ENCODE assay signal across 1 cellular context in genomic region chr5:108728566-108729305, GRCh38.
TF ChIP-seq lines count a peak whose summit lies in the region.

No MANE protein-coding gene starts in this region.

TF ChIP-seq in GM12878, 131 proteins besides CTCF, POLR2A, EP300 and RAD21 (continued from another document and continues in another):
- TF ChIP-seq, protein P1, sequence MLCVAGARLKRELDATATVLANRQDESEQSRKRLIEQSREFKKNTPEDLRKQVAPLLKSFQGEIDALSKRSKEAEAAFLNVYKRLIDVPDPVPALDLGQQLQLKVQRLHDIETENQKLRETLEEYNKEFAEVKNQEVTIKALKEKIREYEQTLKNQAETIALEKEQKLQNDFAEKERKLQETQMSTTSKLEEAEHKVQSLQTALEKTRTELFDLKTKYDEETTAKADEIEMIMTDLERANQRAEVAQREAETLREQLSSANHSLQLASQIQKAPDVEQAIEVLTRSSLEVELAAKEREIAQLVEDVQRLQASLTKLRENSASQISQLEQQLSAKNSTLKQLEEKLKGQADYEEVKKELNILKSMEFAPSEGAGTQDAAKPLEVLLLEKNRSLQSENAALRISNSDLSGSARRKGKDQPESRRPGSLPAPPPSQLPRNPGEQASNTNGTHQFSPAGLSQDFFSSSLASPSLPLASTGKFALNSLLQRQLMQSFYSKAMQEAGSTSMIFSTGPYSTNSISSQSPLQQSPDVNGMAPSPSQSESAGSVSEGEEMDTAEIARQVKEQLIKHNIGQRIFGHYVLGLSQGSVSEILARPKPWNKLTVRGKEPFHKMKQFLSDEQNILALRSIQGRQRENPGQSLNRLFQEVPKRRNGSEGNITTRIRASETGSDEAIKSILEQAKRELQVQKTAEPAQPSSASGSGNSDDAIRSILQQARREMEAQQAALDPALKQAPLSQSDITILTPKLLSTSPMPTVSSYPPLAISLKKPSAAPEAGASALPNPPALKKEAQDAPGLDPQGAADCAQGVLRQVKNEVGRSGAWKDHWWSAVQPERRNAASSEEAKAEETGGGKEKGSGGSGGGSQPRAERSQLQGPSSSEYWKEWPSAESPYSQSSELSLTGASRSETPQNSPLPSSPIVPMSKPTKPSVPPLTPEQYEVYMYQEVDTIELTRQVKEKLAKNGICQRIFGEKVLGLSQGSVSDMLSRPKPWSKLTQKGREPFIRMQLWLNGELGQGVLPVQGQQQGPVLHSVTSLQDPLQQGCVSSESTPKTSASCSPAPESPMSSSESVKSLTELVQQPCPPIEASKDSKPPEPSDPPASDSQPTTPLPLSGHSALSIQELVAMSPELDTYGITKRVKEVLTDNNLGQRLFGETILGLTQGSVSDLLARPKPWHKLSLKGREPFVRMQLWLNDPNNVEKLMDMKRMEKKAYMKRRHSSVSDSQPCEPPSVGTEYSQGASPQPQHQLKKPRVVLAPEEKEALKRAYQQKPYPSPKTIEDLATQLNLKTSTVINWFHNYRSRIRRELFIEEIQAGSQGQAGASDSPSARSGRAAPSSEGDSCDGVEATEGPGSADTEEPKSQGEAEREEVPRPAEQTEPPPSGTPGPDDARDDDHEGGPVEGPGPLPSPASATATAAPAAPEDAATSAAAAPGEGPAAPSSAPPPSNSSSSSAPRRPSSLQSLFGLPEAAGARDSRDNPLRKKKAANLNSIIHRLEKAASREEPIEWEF (IDR thresholded peaks at IDR 0.05; ENCODE audit: insufficient replicate concordance, low read depth, low read length): no peak
- 0 out of 2 replicates have a peak, but pooled peaks have one; percentile 23 for TF ChIP-seq NBN (IDR thresholded peaks at IDR 0.05)
- TF ChIP-seq, protein P2, sequence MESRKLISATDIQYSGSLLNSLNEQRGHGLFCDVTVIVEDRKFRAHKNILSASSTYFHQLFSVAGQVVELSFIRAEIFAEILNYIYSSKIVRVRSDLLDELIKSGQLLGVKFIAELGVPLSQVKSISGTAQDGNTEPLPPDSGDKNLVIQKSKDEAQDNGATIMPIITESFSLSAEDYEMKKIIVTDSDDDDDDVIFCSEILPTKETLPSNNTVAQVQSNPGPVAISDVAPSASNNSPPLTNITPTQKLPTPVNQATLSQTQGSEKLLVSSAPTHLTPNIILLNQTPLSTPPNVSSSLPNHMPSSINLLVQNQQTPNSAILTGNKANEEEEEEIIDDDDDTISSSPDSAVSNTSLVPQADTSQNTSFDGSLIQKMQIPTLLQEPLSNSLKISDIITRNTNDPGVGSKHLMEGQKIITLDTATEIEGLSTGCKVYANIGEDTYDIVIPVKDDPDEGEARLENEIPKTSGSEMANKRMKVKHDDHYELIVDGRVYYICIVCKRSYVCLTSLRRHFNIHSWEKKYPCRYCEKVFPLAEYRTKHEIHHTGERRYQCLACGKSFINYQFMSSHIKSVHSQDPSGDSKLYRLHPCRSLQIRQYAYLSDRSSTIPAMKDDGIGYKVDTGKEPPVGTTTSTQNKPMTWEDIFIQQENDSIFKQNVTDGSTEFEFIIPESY (IDR thresholded peaks at IDR 0.05): no peak
- no peak for TF ChIP-seq MTA2 (IDR thresholded peaks at IDR 0.05; ENCODE audit: low read depth)
- no peak for TF ChIP-seq RCOR1 (conservative IDR thresholded peaks at IDR 0.05; ENCODE audit: low read depth, low read length)
- TF ChIP-seq ZNF24 (IDR thresholded peaks at IDR 0.05): no peak
- no peak for TF ChIP-seq SRF (IDR thresholded peaks at IDR 0.05; ENCODE audit: low read depth in 2 of 2, low read length in 2 of 2)
- TF ChIP-seq BCLAF1 (IDR thresholded peaks at IDR 0.05): no peak
- TF ChIP-seq EZH2 (IDR thresholded peaks at IDR 0.05; ENCODE audit: borderline replicate concordance, control insufficient read depth, low read depth, low read length): no peak
- TF ChIP-seq ZSCAN29 (IDR thresholded peaks at IDR 0.05): no peak
- no peak for TF ChIP-seq GATAD2B (conservative IDR thresholded peaks at IDR 0.05; ENCODE audit: low read depth)
- TF ChIP-seq ZNF622 (IDR thresholded peaks at IDR 0.05): no peak
- TF ChIP-seq SREBF1 (IDR thresholded peaks at IDR 0.05; ENCODE audit: low read length): no peak
- peak; percentile 21; the same call in 1 of the 2 replicates for TF ChIP-seq TBL1XR1 (IDR thresholded peaks at IDR 0.05; ENCODE audit: low read depth, low read length)
- no peak for TF ChIP-seq RB1 (IDR thresholded peaks at IDR 0.05; ENCODE audit: borderline replicate concordance)
- TF ChIP-seq YY1 (IDR thresholded peaks at IDR 0.05; ENCODE audit: low read depth, low read length): no peak
- no peak for TF ChIP-seq ELK1 (IDR thresholded peaks at IDR 0.05; ENCODE audit: low read depth, low read length)
- peak; percentile 6; the same call in 1 of the 2 replicates for TF ChIP-seq PKNOX1 (IDR thresholded peaks at IDR 0.05)
- no peak for TF ChIP-seq NR2C1 (IDR thresholded peaks at IDR 0.05)
- TF ChIP-seq CHD1 (IDR thresholded peaks at IDR 0.05; ENCODE audit: low read depth, low read length): no peak
- TF ChIP-seq BHLHE40 (IDR thresholded peaks at IDR 0.05; ENCODE audit: borderline replicate concordance in 1 of 2, low read depth in 2 of 2, low read length in 1 of 2): no peak
- TF ChIP-seq, protein P3, sequence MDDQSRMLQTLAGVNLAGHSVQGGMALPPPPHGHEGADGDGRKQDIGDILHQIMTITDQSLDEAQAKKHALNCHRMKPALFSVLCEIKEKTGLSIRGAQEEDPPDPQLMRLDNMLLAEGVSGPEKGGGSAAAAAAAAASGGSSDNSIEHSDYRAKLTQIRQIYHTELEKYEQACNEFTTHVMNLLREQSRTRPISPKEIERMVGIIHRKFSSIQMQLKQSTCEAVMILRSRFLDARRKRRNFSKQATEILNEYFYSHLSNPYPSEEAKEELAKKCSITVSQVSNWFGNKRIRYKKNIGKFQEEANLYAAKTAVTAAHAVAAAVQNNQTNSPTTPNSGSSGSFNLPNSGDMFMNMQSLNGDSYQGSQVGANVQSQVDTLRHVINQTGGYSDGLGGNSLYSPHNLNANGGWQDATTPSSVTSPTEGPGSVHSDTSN (IDR thresholded peaks at IDR 0.05; ENCODE audit: insufficient replicate concordance, low read depth, low read length): no peak
- no peak for TF ChIP-seq PAX8 (IDR thresholded peaks at IDR 0.05)
- TF ChIP-seq NFXL1 (IDR thresholded peaks at IDR 0.05; ENCODE audit: borderline replicate concordance): no peak
- TF ChIP-seq ZZZ3 (IDR thresholded peaks at IDR 0.05; ENCODE audit: control insufficient read depth, insufficient read length, low read depth): no peak
- no peak for TF ChIP-seq ESRRA (IDR thresholded peaks at IDR 0.05; ENCODE audit: low read length)
- no peak for TF ChIP-seq HDAC2 (IDR thresholded peaks at IDR 0.05)
- TF ChIP-seq RUNX3 (IDR thresholded peaks at IDR 0.05; ENCODE audit: low read length): peak; percentile 96
- TF ChIP-seq ATF7 (IDR thresholded peaks at IDR 0.05; ENCODE audit: low read depth): no peak
- no peak for TF ChIP-seq SPI1 (IDR thresholded peaks at IDR 0.05; ENCODE audit: borderline replicate concordance, insufficient read depth, low read depth, low read length)
- no peak for TF ChIP-seq SMC3 (IDR thresholded peaks at IDR 0.05; ENCODE audit: borderline replicate concordance, low read length)
- TF ChIP-seq JUND (IDR thresholded peaks at IDR 0.05; ENCODE audit: low read depth, low read length): no peak
- TF ChIP-seq HDAC6 (IDR thresholded peaks at IDR 0.05; ENCODE audit: unreplicated experiment): no peak
- no peak for TF ChIP-seq SUPT20H (IDR thresholded peaks at IDR 0.05; ENCODE audit: borderline replicate concordance, control insufficient read depth, low read depth, low read length)
- peak; percentile 79; the same call in 1 of the 2 replicates for TF ChIP-seq EED (IDR thresholded peaks at IDR 0.05; ENCODE audit: low read depth)
- TF ChIP-seq CEBPB (IDR thresholded peaks at IDR 0.05; ENCODE audit: borderline replicate concordance in 1 of 2, low read depth in 2 of 2, low read length in 2 of 2): no peak
- no peak for TF ChIP-seq POLR2AphosphoS2 (IDR thresholded peaks at IDR 0.05; ENCODE audit: low read depth, low read length)
- no peak for TF ChIP-seq ATF3 (IDR thresholded peaks at IDR 0.05; ENCODE audit: borderline replicate concordance, extremely low read depth, low read depth, low read length)
- no peak for TF ChIP-seq PAX5 (IDR thresholded peaks at IDR 0.05; ENCODE audit: borderline replicate concordance, low read depth, low read length)
- no peak; a peak in 1 of 4 replicates for TF ChIP-seq IKZF2 (IDR thresholded peaks at IDR 0.05)
- no peak for TF ChIP-seq SMAD1 (IDR thresholded peaks at IDR 0.05; ENCODE audit: low read depth, partially characterized antibody)
- TF ChIP-seq USF2 (IDR thresholded peaks at IDR 0.05; ENCODE audit: borderline replicate concordance, low read depth, low read length): no peak
- no peak for TF ChIP-seq IRF4 (IDR thresholded peaks at IDR 0.05; ENCODE audit: low read depth, low read length)
- no peak for TF ChIP-seq TARDBP (IDR thresholded peaks at IDR 0.05; ENCODE audit: borderline replicate concordance)
- no peak for TF ChIP-seq MYB (IDR thresholded peaks at IDR 0.05; ENCODE audit: borderline replicate concordance, low read depth, low read length)
- no peak for TF ChIP-seq WRNIP1 (IDR thresholded peaks at IDR 0.05; ENCODE audit: borderline replicate concordance, low read depth, low read length)
- no peak for TF ChIP-seq ASH2L (IDR thresholded peaks at IDR 0.05; ENCODE audit: borderline replicate concordance, low read depth)
- TF ChIP-seq DPF2 (IDR thresholded peaks at IDR 0.05): 0 out of 2 replicates have a peak, but pooled peaks have one; percentile 5
- TF ChIP-seq EGR1 (IDR thresholded peaks at IDR 0.05; ENCODE audit: borderline replicate concordance in 1 of 2, low read depth in 2 of 2, low read length in 2 of 2): peak in 1 of 2 experiments; percentile 31; a peak in 1 of 3 replicates
- no peak for TF ChIP-seq POLR2AphosphoS5 (IDR thresholded peaks at IDR 0.05; ENCODE audit: low read length)
- TF ChIP-seq, protein P4, sequence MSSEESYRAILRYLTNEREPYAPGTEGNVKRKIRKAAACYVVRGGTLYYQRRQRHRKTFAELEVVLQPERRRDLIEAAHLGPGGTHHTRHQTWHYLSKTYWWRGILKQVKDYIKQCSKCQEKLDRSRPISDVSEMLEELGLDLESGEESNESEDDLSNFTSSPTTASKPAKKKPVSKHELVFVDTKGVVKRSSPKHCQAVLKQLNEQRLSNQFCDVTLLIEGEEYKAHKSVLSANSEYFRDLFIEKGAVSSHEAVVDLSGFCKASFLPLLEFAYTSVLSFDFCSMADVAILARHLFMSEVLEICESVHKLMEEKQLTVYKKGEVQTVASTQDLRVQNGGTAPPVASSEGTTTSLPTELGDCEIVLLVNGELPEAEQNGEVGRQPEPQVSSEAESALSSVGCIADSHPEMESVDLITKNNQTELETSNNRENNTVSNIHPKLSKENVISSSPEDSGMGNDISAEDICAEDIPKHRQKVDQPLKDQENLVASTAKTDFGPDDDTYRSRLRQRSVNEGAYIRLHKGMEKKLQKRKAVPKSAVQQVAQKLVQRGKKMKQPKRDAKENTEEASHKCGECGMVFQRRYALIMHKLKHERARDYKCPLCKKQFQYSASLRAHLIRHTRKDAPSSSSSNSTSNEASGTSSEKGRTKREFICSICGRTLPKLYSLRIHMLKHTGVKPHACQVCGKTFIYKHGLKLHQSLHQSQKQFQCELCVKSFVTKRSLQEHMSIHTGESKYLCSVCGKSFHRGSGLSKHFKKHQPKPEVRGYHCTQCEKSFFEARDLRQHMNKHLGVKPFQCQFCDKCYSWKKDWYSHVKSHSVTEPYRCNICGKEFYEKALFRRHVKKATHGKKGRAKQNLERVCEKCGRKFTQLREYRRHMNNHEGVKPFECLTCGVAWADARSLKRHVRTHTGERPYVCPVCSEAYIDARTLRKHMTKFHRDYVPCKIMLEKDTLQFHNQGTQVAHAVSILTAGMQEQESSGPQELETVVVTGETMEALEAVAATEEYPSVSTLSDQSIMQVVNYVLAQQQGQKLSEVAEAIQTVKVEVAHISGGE (CRISPR knock-in tag; IDR thresholded peaks at IDR 0.05): no peak
- TF ChIP-seq NR2F1 (conservative IDR thresholded peaks at IDR 0.05): peak; percentile 94
